18 cellular contexts compared by ENCODE assay signal in the genomic region with DNA sequence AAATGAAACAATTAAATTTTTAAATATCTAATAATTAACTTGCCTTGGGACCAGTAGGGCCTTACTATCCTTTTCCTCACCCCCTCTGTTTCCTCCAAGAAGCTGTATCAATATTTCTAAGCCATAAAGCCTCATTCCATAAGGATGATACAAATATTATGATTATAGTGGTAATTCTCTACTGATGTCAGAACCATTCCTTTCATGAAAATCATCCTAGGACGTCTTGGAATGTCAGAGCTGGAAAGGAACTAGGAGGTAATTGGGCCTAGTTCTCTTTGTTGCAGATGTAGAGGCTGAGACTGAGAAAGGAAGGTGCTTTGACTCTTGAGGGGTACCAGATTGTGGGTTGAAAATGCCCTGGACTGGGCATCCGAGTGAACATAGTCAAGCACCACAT.
"Had no signal": no experiment of that assay in that cellular context is flagged by ENCODE, and none has a peak within 500 bp of the region (broad histone marks: within the 10 kb centered on the region; RNA-seq: fewer than 3 reads in every experiment).

No MANE protein-coding gene starts in this region.

- H3K36me3 ChIP-seq: adrenal gland, breast epithelium, gastroesophageal sphincter, heart right ventricle, neural progenitor cell, ovary, sigmoid colon, stomach, uterus had no signal

- H3K9me3 ChIP-seq: adrenal gland, breast epithelium, gastroesophageal sphincter, heart right ventricle, ovary, sigmoid colon, stomach, uterus had no signal

- DNase-seq: activated CD4-positive, CD25-positive, alpha-beta regulatory T cell treated with anti-CD3 and anti-CD28 coated beads, Interleukin-2, amount 50 U/mL, for 72 hours; activated naive CD4-positive, alpha-beta T cell treated with anti-CD3 and anti-CD28 coated beads, Interleukin-2, amount 10 ng/mL, durations not matched to agents 7 days and 5 days; adrenal gland; cerebellar nuclear complex; dermis blood vessel endothelial cell; heart right ventricle; naive B cell; ovary; sigmoid colon; stimulated activated CD4-positive, alpha-beta T cell treated with anti-CD3 and anti-CD28 coated beads, Interleukin-1b, Interleukin-23, amount 100 ng/mL, for 48 hours; stomach; T-helper 1 cell; uterus had no signal

- H3K4me3 ChIP-seq: adrenal gland, breast epithelium, gastroesophageal sphincter, heart right ventricle, lung, neural progenitor cell, ovary, sigmoid colon, stomach, uterus had no signal

- ATAC-seq: gastroesophageal sphincter had no signal

- H2AFZ ChIP-seq: neural progenitor cell had no signal

- H3K27me3 ChIP-seq: adrenal gland, breast epithelium, gastroesophageal sphincter, heart right ventricle, neural progenitor cell, ovary, sigmoid colon, stomach, uterus had no signal

- H3K27ac ChIP-seq: adrenal gland, breast epithelium, epithelial cell of prostate, gastroesophageal sphincter, heart right ventricle, neural progenitor cell, ovary, sigmoid colon, stomach, uterus had no signal

- H3K9ac ChIP-seq: neural progenitor cell had no signal

- H3K4me1 ChIP-seq: adrenal gland, breast epithelium, gastroesophageal sphincter, heart right ventricle, neural progenitor cell, sigmoid colon, stomach, uterus had no signal

- H3K4me2 ChIP-seq: neural progenitor cell had no signal
